ENCODE assay signal across 11 cellular contexts in the genomic region with DNA sequence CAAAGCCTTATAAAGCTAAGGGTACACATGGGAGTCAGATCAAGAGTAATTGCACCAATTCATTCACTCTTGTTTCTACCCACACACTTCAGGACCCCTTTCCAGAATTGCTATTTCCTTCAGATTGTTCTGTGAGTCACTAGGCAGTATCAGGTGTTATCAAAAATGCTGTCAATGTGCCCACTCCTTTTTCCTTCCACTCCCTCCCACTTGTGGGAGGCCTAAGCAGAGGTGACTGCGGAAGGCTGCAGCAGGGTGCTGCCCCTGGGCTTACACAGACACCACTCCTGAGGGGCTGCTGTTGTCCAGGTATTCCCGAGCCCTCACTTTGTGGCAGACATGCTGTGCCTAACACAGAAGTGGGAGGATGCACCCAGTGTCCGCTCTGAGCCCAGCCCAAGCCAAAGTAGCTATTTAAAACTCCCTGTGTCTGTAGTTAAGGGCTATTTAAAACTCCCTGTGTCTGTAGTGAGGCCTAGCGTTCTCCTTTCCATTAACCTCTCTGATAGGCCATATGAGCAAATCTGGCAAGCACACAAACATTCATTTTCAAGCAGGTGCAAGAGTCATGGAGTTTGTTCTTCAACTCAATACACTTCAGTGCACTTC.
A peak's percentile ranks its signal among the peaks of the same experiment; 100 is the strongest.
DNase-seq lines count a peak whose midpoint lies in the region; ATAC-seq, FAIRE-seq and TF ChIP-seq lines count a peak whose summit lies in the region.
"Had no signal": no experiment of that assay in that cellular context is flagged by ENCODE, and none has a peak within 500 bp of the region (broad histone marks: within the 10 kb centered on the region; RNA-seq: fewer than 3 reads in every experiment).

No MANE protein-coding gene starts in this region.

- no peak for DNase-seq in HCT116 (ENCODE audit: low read depth, low spot score)
- DNase-seq in NCI-H510A (lab: John Stamatoyannopoulos, UW): peak; percentile 21
- peak in 2 of 4 experiments; percentile 11 to 17 for DNase-seq in K562 (ENCODE audit: extremely low read depth in 1 of 4, low spot score in 3 of 4)
- peak; percentile 24 to 37 for DNase-seq in stimulated activated CD4-positive, alpha-beta T cell treated with anti-CD3 and anti-CD28 coated beads, Interleukin-12 subunit alpha, Interleukin-12 subunit beta, amount 100 ng/mL, for 24 hours (ENCODE audit: low read depth in 2 of 2)
- DNase-seq in Peyer's patch: no peak
- DNase-seq in A673 (ENCODE audit: low spot score): no peak
- no peak for DNase-seq in central memory CD4-positive, alpha-beta T cell
- no peak for DNase-seq in NCI-H524 (lab: John Stamatoyannopoulos, UW)
- DNase-seq: effector memory CD4-positive, alpha-beta T cell; MG63; SJCRH30 had no signal

- H4K20me1 ChIP-seq in HCT116 (ENCODE audit: insufficient read depth) (no peaks in the 10 kb centered on the region), K562 (replicated peaks; ENCODE audit: control insufficient read depth, insufficient read depth, low read length) (no peaks in the 10 kb centered on the region)

- no peaks in the 10 kb centered on the region for H3K9me1 ChIP-seq in K562 (ENCODE audit: control insufficient read depth, insufficient read depth, low read length)

- no peaks in the 10 kb centered on the region for H3K9me2 ChIP-seq in HCT116 (ENCODE audit: insufficient read depth)

- H3K27ac ChIP-seq in HCT116 (ENCODE audit: low read depth, low read length): peak overlapping the region; percentile 79
- H3K27ac ChIP-seq in K562 (ENCODE audit: extremely low read depth, low read depth, low read length): no peak overlapping the region
- no peak overlapping the region for H3K27ac ChIP-seq in Peyer's patch
- H3K27ac ChIP-seq in A673 (ENCODE audit: low read depth, low read length, poor library complexity, severe bottlenecking): no peak overlapping the region
- H3K27ac ChIP-seq: SJCRH30 had no signal

- no peaks in the 10 kb centered on the region for H3K79me2 ChIP-seq in HCT116 (ENCODE audit: insufficient read depth, low read length)
- no peaks in the 10 kb centered on the region for H3K79me2 ChIP-seq in K562 (ENCODE audit: control insufficient read depth, insufficient read depth, low read length)

- TF ChIP-seq POLR2A in HCT116 (IDR thresholded peaks at IDR 0.05; ENCODE audit: borderline replicate concordance, extremely low read depth, insufficient read depth, insufficient read length) (no peak), K562 (conservative IDR thresholded peaks at IDR 0.05) (no peak), Peyer's patch (IDR thresholded peaks at IDR 0.05) (no peak)

- ATAC-seq in HCT116 (peak; percentile 56), K562 (no peak; the same call in 2 of the 3 replicates)

- POLR2A ChIA-PET in HCT116 (lab: Charles Lee) (interaction anchor here (1.1 kb wide), 1 partner anchor 19 kb away, joined by 3 read pairs; no protein-coding TSS in a partner anchor), K562 (lab: Yijun Ruan, JAX) (no interaction called here), A673 (lab: Charles Lee; ENCODE audit: low non-redundant PET) (no interaction called here)

- WGBS in K562 (ENCODE audit: insufficient coverage, low coverage, missing lambda C conversion rate): 20% methylated on average over 4 of the region's 4 CpGs

- H3K4me1 ChIP-seq in HCT116 (ENCODE audit: control insufficient read depth in 1 of 2, insufficient read depth in 2 of 2, low read length in 2 of 2): peaks cover 33 to 42% of the 10 kb centered on the region in 2 experiments
- H3K4me1 ChIP-seq in K562 (replicated peaks in 1 of 2; ENCODE audit: control insufficient read depth in 2 of 2, insufficient read depth in 2 of 2, low read length in 2 of 2): peaks cover 0 to 5% of the 10 kb centered on the region in 2 experiments; a peak in 2 of 5 replicates
- no peaks in the 10 kb centered on the region for H3K4me1 ChIP-seq in Peyer's patch
- peaks cover 7% of the 10 kb centered on the region for H3K4me1 ChIP-seq in A673 (ENCODE audit: insufficient read depth, low read length, poor library complexity, severe bottlenecking)

- intact Hi-C loops in HCT116 (cut with micrococcal nuclease) (no loop called here), K562 (cut with micrococcal nuclease) (no loop called here), A673 (cut with micrococcal nuclease; ENCODE audit: unreplicated experiment) (no loop called here)

- RAD21 ChIA-PET in HCT116 (lab: Charles Lee; ENCODE audit: low non-redundant PET in 1 of 2, low total read pairs in 2 of 2, uncharacterized antibody in 2 of 2, unreplicated experiment in 2 of 2): no interaction called here

- BruUV-seq in HCT116 (replicated peaks; lab: Mats Ljungman, UMichigan) (TSS peak; percentile 79), K562 (replicated peaks; lab: Mats Ljungman, UMichigan) (no TSS peak), A673 (replicated peaks; lab: Mats Ljungman, UMichigan) (no TSS peak)

- H3K27me3 ChIP-seq in HCT116 (ENCODE audit: insufficient read depth, low read length) (no peaks in the 10 kb centered on the region), K562 (ENCODE audit: control insufficient read depth in 2 of 2, insufficient read depth in 2 of 2, low read length in 2 of 2) (no peaks in the 10 kb centered on the region), Peyer's patch (no peaks in the 10 kb centered on the region), A673 (replicated peaks; ENCODE audit: insufficient read depth, low read depth, low read length, poor library complexity) (no peaks in the 10 kb centered on the region)
- H3K27me3 ChIP-seq: MG63, SJCRH30 had no signal

- H3K4me2 ChIP-seq in HCT116 (ENCODE audit: low read length): peak overlapping the region; percentile 51
- no peak overlapping the region for H3K4me2 ChIP-seq in K562 (ENCODE audit: insufficient read depth, low read length)

- H3K4me3 ChIP-seq in HCT116 (replicated peaks in 1 of 2; ENCODE audit: low read depth in 1 of 2, low read length in 2 of 2) (no peak overlapping the region), K562 (no peak overlapping the region), Peyer's patch (no peak overlapping the region), A673 (ENCODE audit: low read depth, low read length, poor library complexity, severe bottlenecking) (no peak overlapping the region)
- H3K4me3 ChIP-seq: MG63, SJCRH30 had no signal

- TF ChIP-seq CTCF in HCT116 (IDR thresholded peaks at IDR 0.05 in 2 of 3, conservative IDR thresholded peaks at IDR 0.05 in 1 of 3; ENCODE audit: borderline replicate concordance in 1 of 3, insufficient read depth in 1 of 3, low read depth in 2 of 3, low read length in 2 of 3): no peak
- no peak for TF ChIP-seq CTCF in K562 (IDR thresholded peaks at IDR 0.05 in 2 of 3, conservative IDR thresholded peaks at IDR 0.05 in 1 of 3; ENCODE audit: insufficient read depth in 2 of 3, low read depth in 1 of 3, low read length in 3 of 3)
- no peak for TF ChIP-seq CTCF in Peyer's patch (IDR thresholded peaks at IDR 0.05)
- TF ChIP-seq CTCF in A673 (conservative IDR thresholded peaks at IDR 0.05; ENCODE audit: low read depth, low read length): no peak

- no peak for TF ChIP-seq EP300 in K562 (IDR thresholded peaks at IDR 0.05; ENCODE audit: low read length)

- FAIRE-seq in K562 (lab: Jason Lieb, UNC): no peak

- H2AFZ ChIP-seq in HCT116 (ENCODE audit: low read depth, low read length, poor library complexity, severe bottlenecking) (no peak overlapping the region), K562 (ENCODE audit: low read depth, low read length) (no peak overlapping the region)

- peak overlapping the region; percentile 33 for H3K9ac ChIP-seq in HCT116 (ENCODE audit: low read length)
- no peak overlapping the region for H3K9ac ChIP-seq in K562 (ENCODE audit: insufficient read depth in 1 of 2, low read depth in 2 of 2, low read length in 2 of 2)

- in situ Hi-C loops in K562 (cut with MboI): no loop called here

- H3K36me3 ChIP-seq in HCT116 (ENCODE audit: control insufficient read depth in 1 of 2, insufficient read depth in 2 of 2, low read length in 2 of 2) (no peaks in the 10 kb centered on the region), K562 (ENCODE audit: control insufficient read depth, insufficient read depth, low read length) (no peaks in the 10 kb centered on the region), Peyer's patch (no peaks in the 10 kb centered on the region), A673 (ENCODE audit: insufficient read depth, low read length, poor library complexity, severe bottlenecking) (no peaks in the 10 kb centered on the region)
- H3K36me3 ChIP-seq: MG63, SJCRH30 had no signal

- H3K9me3 ChIP-seq in HCT116 (ENCODE audit: control insufficient read depth in 1 of 2, insufficient read depth in 1 of 2, low read depth in 1 of 2, low read length in 2 of 2) (no peaks in the 10 kb centered on the region), K562 (replicated peaks; ENCODE audit: control insufficient read depth, insufficient read depth, low read depth, low read length) (no peaks in the 10 kb centered on the region), Peyer's patch (no peaks in the 10 kb centered on the region), A673 (ENCODE audit: low read depth, low read length, poor library complexity, severe bottlenecking) (no peaks in the 10 kb centered on the region)
- H3K9me3 ChIP-seq: MG63, SJCRH30 had no signal

- CTCF ChIA-PET in HCT116 (lab: Charles Lee): no interaction called here
- CTCF ChIA-PET in K562 (lab: Yijun Ruan, JAX; ENCODE audit: low intra/inter-chr PET ratio): no interaction called here
- CTCF ChIA-PET in A673 (lab: Charles Lee): no interaction called here

- TF ChIP-seq RAD21 in HCT116 (IDR thresholded peaks at IDR 0.05; ENCODE audit: low read depth) (no peak), K562 (CRISPR knock-in tag; conservative IDR thresholded peaks at IDR 0.05 in 1 of 2, IDR thresholded peaks at IDR 0.05 in 1 of 2) (no peak)

TF ChIP-seq in HCT116, 20 proteins besides CTCF, POLR2A, EP300 and RAD21 (continues in another document):
- TF ChIP-seq CBX3 (IDR thresholded peaks at IDR 0.05; ENCODE audit: low read depth) (peak; percentile 34; the same call in 1 of the 2 replicates), EZH2phosphoT487 (IDR thresholded peaks at IDR 0.05; ENCODE audit: borderline replicate concordance) (no peak), ELF1 (IDR thresholded peaks at IDR 0.05; ENCODE audit: borderline replicate concordance, low read depth) (no peak), ZNF274 (IDR thresholded peaks at IDR 0.05; ENCODE audit: low read depth, low read length) (no peak)
- TF ChIP-seq, protein P1, sequence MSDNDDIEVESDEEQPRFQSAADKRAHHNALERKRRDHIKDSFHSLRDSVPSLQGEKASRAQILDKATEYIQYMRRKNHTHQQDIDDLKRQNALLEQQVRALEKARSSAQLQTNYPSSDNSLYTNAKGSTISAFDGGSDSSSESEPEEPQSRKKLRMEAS (IDR thresholded peaks at IDR 0.05): no peak

TF ChIP-seq in K562, 482 proteins besides CTCF, POLR2A, EP300 and RAD21:
- TF ChIP-seq EGR1 (conservative IDR thresholded peaks at IDR 0.05) (peak; percentile 75), ZC3H4 (CRISPR knock-in tag; IDR thresholded peaks at IDR 0.05; ENCODE audit: borderline replicate concordance) (no peak), FOSL1 (tag; conservative IDR thresholded peaks at IDR 0.05) (peak; percentile 12; the same call in 1 of the 2 replicates), KLF10 (CRISPR knock-in tag; IDR thresholded peaks at IDR 0.05) (no peak)
TF ChIP-seq in K562: peak in this region for 2.

Comparison
In these comparisons a context has a peak if more than half of its experiments do, and no peak if none do; other contexts are left out.
1. DNase-seq: peak in NCI-H510A (single experiment) and stimulated activated CD4-positive, alpha-beta T cell treated with anti-CD3 and anti-CD28 coated beads, Interleukin-12 subunit alpha, Interleukin-12 subunit beta, amount 100 ng/mL, for 24 hours (2 of 2); none in HCT116 (single experiment), Peyer's patch (0 of 3), A673 (single experiment), central memory CD4-positive, alpha-beta T cell (single experiment) and NCI-H524 (0 of 2).